10 cellular contexts compared by ENCODE assay signal in the genomic region with DNA sequence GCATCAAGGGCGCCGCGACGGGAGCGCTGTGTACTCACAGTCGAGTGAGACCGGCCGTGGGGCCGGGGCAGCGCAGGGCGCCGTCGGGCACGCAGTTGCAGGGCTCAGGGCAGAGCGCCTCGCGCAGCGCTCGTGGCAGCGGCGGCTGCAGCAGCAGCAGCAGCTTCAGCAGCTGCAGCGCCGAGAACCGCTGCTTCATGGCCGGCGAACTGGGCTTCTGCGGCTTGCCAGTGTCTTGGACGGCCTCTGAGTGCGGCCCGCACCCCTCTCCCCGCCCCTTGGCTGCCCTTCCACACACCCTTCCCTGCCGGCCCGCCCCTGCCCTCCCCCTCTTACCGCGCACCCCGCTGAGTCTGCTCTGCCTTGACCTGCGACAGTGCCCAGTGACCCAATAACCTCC. TPM values are rescaled to one million over a fixed set of nuclear protein-coding genes. Genes with fewer than 3 reads are reported as not detected.
DNase-seq lines count a peak whose midpoint lies in the region; ATAC-seq, FAIRE-seq and TF ChIP-seq lines count a peak whose summit lies in the region.
"Had no signal": no experiment of that assay in that cellular context is flagged by ENCODE, and none has a peak within 500 bp of the region (broad histone marks: within the 10 kb centered on the region; RNA-seq: fewer than 3 reads in every experiment).

A gene (minus strand): TSS at position 252 of the 400 bp plus-strand sequence. CDS start 53 bp downstream, at position 199.

- POLR2A ChIA-PET in GM12878 (lab: Charles Lee) = no interaction called here

- H3K9me3 ChIP-seq in GM12878 (replicated peaks; ENCODE audit: control insufficient read depth, insufficient read depth, low read length) (no peaks in the 10 kb centered on the region), iPS-18c (ENCODE audit: control insufficient read depth, insufficient read depth, low read length) (no peaks in the 10 kb centered on the region)

- H3K79me2 ChIP-seq in GM12878 (ENCODE audit: control insufficient read depth, insufficient read depth, low read length) = no peaks in the 10 kb centered on the region

- H3K4me3 ChIP-seq in GM12878 = no peak within 1 kb of the TSS
- peak within 1 kb of the TSS; percentile 20 for H3K4me3 ChIP-seq in iPS-18c (ENCODE audit: insufficient read depth, low read depth, low read length)

- H3K4me2 ChIP-seq in GM12878 (ENCODE audit: control insufficient read depth, insufficient read depth) = peak within 1 kb of the TSS; percentile 33; the same call in 1 of the 2 replicates

- in situ Hi-C loops in GM12878 (cut with MboI) = no loop called here

- intact Hi-C loops in GM12878 (cut with micrococcal nuclease; ENCODE audit: unreplicated experiment) (no loop called here), sciatic nerve (cut with DNase I) (no loop called here)

- no peaks in the 10 kb centered on the region for H4K20me1 ChIP-seq in GM12878 (ENCODE audit: control insufficient read depth, insufficient read depth)

- H3K9ac ChIP-seq in GM12878 (ENCODE audit: control insufficient read depth, insufficient read depth, low read length) = no peak within 1 kb of the TSS

- FAIRE-seq in GM12878 (lab: Jason Lieb, UNC) = no peak
- FAIRE-seq: G401.6 had no signal

- no peak within 1 kb of the TSS for H3K27ac ChIP-seq in GM12878 (ENCODE audit: control insufficient read depth, insufficient read depth)

- no peak for TF ChIP-seq CTCF in GM12878 (IDR thresholded peaks at IDR 0.05 in 2 of 3, conservative IDR thresholded peaks at IDR 0.05 in 1 of 3; ENCODE audit: control insufficient read depth in 2 of 3, extremely low read depth in 1 of 3, insufficient read depth in 1 of 3, low read depth in 3 of 3, low read length in 3 of 3)

- H3K27me3 ChIP-seq in GM12878 (replicated peaks in 1 of 2; ENCODE audit: control insufficient read depth in 2 of 2, insufficient read depth in 2 of 2, low read length in 1 of 2) = peaks cover 0 to 13% of the 10 kb centered on the region in 2 experiments; a peak in 3 of 4 replicates

- no peak for DNase-seq in GM12878 (ENCODE audit: low read depth, low spot score)
- no peak for DNase-seq in sciatic nerve (ENCODE audit: low spot score)
- DNase-seq in hepatic stellate cell (ENCODE audit: low spot score) = no peak
- no peak for DNase-seq in GM19240 (ENCODE audit: insufficient read length, low spot score)

- TF ChIP-seq POLR2A in GM12878 (IDR thresholded peaks at IDR 0.05; ENCODE audit: low read depth, low read length) = no peak

- BruUV-seq in GM12878 (replicated peaks; lab: Mats Ljungman, UMichigan) = no TSS peak

- H2AFZ ChIP-seq in GM12878 (ENCODE audit: control insufficient read depth, low read depth, low read length) = no peak within 1 kb of the TSS

- no peak for TF ChIP-seq EP300 in GM12878 (IDR thresholded peaks at IDR 0.05; ENCODE audit: borderline replicate concordance in 1 of 2, control insufficient read depth in 1 of 2, low read depth in 2 of 2, low read length in 2 of 2)

- RAD21 ChIA-PET in GM12878 (lab: Charles Lee; ENCODE audit: unreplicated experiment) = no interaction called here

- SMC1A ChIA-PET in GM12878 (lab: Charles Lee; ENCODE audit: uncharacterized antibody, unreplicated experiment) = no interaction called here

- ATAC-seq in GM19463 (IDR thresholded peaks at IDR 0.05; ENCODE audit: unreplicated experiment) (peak; percentile 29), GM12878 (peak; percentile 33), sciatic nerve (peak; percentile 66), GM19452 (IDR thresholded peaks at IDR 0.05; ENCODE audit: unreplicated experiment) (no peak), GM21360 (IDR thresholded peaks at IDR 0.05; ENCODE audit: unreplicated experiment) (no peak)
- ATAC-seq: activated T-helper 17 cell treated with anti-CD3 and anti-CD28 coated beads, Interleukin-2, amount 50 U/mL, for 72 hours had no signal

- peaks cover 6% of the 10 kb centered on the region for H3K4me1 ChIP-seq in GM12878 (ENCODE audit: control insufficient read depth, insufficient read depth, low read length)

- no peaks in the 10 kb centered on the region for H3K36me3 ChIP-seq in GM12878 (ENCODE audit: control insufficient read depth in 2 of 2, insufficient read depth in 2 of 2, low read length in 1 of 2)

- TF ChIP-seq RAD21 in GM12878 (IDR thresholded peaks at IDR 0.05; ENCODE audit: insufficient read depth, low read depth, low read length) = no peak

- CTCF ChIA-PET in GM12878 (lab: Yijun Ruan, JAX) = no interaction called here

- WGBS in GM12878 (ENCODE audit: insufficient coverage, insufficient replicate concordance, low lambda C conversion rate, missing lambda C conversion rate) = 57% methylated on average over 22 of the region's 37 CpGs

TF ChIP-seq in GM12878, 131 proteins besides CTCF, POLR2A, EP300 and RAD21 (continues in another document):
- TF ChIP-seq, protein P1, sequence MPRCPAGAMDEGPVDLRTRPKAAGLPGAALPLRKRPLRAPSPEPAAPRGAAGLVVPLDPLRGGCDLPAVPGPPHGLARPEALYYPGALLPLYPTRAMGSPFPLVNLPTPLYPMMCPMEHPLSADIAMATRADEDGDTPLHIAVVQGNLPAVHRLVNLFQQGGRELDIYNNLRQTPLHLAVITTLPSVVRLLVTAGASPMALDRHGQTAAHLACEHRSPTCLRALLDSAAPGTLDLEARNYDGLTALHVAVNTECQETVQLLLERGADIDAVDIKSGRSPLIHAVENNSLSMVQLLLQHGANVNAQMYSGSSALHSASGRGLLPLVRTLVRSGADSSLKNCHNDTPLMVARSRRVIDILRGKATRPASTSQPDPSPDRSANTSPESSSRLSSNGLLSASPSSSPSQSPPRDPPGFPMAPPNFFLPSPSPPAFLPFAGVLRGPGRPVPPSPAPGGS (IDR thresholded peaks at IDR 0.05; ENCODE audit: borderline replicate concordance, insufficient read depth, low read depth, low read length, poor library complexity, severe bottlenecking) = no peak
- no peak for TF ChIP-seq PAX8 (IDR thresholded peaks at IDR 0.05)
- TF ChIP-seq ZNF622 (IDR thresholded peaks at IDR 0.05) = no peak
- TF ChIP-seq LARP7 (IDR thresholded peaks at IDR 0.05) = no peak
- TF ChIP-seq, protein P2, sequence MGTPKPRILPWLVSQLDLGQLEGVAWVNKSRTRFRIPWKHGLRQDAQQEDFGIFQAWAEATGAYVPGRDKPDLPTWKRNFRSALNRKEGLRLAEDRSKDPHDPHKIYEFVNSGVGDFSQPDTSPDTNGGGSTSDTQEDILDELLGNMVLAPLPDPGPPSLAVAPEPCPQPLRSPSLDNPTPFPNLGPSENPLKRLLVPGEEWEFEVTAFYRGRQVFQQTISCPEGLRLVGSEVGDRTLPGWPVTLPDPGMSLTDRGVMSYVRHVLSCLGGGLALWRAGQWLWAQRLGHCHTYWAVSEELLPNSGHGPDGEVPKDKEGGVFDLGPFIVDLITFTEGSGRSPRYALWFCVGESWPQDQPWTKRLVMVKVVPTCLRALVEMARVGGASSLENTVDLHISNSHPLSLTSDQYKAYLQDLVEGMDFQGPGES (IDR thresholded peaks at IDR 0.05) = no peak
- TF ChIP-seq, protein P3, sequence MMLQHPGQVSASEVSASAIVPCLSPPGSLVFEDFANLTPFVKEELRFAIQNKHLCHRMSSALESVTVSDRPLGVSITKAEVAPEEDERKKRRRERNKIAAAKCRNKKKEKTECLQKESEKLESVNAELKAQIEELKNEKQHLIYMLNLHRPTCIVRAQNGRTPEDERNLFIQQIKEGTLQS (IDR thresholded peaks at IDR 0.05; ENCODE audit: borderline replicate concordance, extremely low read depth, low read depth, low read length) = no peak
- no peak for TF ChIP-seq IRF4 (IDR thresholded peaks at IDR 0.05; ENCODE audit: low read depth, low read length)
- TF ChIP-seq NRF1 (conservative IDR thresholded peaks at IDR 0.05; ENCODE audit: low read depth, low read length) = no peak
- no peak for TF ChIP-seq FOXK2 (IDR thresholded peaks at IDR 0.05)
- TF ChIP-seq IKZF1 (conservative IDR thresholded peaks at IDR 0.05) = no peak
- TF ChIP-seq BACH1 (IDR thresholded peaks at IDR 0.05; ENCODE audit: borderline replicate concordance) = no peak
- no peak for TF ChIP-seq ASH2L (IDR thresholded peaks at IDR 0.05; ENCODE audit: borderline replicate concordance, low read depth)
- TF ChIP-seq CREM (IDR thresholded peaks at IDR 0.05; ENCODE audit: low read depth) = no peak
- no peak for TF ChIP-seq MTA3 (IDR thresholded peaks at IDR 0.05; ENCODE audit: borderline replicate concordance, low read length)
- TF ChIP-seq, protein P4, sequence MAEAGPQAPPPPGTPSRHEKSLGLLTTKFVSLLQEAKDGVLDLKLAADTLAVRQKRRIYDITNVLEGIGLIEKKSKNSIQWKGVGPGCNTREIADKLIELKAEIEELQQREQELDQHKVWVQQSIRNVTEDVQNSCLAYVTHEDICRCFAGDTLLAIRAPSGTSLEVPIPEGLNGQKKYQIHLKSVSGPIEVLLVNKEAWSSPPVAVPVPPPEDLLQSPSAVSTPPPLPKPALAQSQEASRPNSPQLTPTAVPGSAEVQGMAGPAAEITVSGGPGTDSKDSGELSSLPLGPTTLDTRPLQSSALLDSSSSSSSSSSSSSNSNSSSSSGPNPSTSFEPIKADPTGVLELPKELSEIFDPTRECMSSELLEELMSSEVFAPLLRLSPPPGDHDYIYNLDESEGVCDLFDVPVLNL (IDR thresholded peaks at IDR 0.05; ENCODE audit: low read depth, low read length) = no peak

RNA-seq across cellular contexts. Expression of the gene that starts here (rescaled TPM):
- total RNA-seq in GM12878 (2013; cell fraction: nucleolus; rRNA removed) = not detected in 2 replicates
- total RNA-seq in GM12878 (2014; rRNA removed) (0.23 and 0.27 TPM in 2 replicates), GM12878 (2014; rRNA removed; fragmentation: Illumina TruSeq; extraction: Trizol) (0.13 and 0.23 TPM in 2 replicates), GM12878 (2021) (0.11 TPM in 1 of 2 replicates, not detected in the other), sciatic nerve (12.4 TPM)
- polyA plus RNA-seq in GM12878 (2011; ENCODE audit: low read depth) = not detected
- polyA plus RNA-seq in GM12878 (2011; rRNA removed) (0.03 TPM in 1 of 2 replicates, not detected in the other), GM12878 (2014; fragmentation: Illumina TruSeq; extraction: Trizol) (0.09 and 0.36 TPM in 2 replicates), GM12878 (2014; fragmentation: Nextera tagmentation; extraction: Ambion mirVana) (under 1 TPM in 1 of 2 experiments, not detected in 1; 0.02 TPM), GM12878 (2014; rRNA removed) (1.9 TPM in 1 of 2 replicates, not detected in the other), GM12878 (2016; fragmentation: Nextera tagmentation; extraction: Ambion mirVana) (not detected)
- polyA plus RNA-seq in GM12878 (2011; cell fraction: cytosol; rRNA removed) = not detected in 2 replicates
- 0.07 and 0.61 TPM in 2 replicates for polyA plus RNA-seq in GM12878 (2011; cell fraction: nucleus; rRNA removed)
- not detected in 2 replicates for polyA plus RNA-seq in GM12878 (2012)
- polyA minus RNA-seq in GM12878 (2011; rRNA and poly(A)+ RNA removed) = not detected in 2 replicates
- not detected in 2 replicates for polyA minus RNA-seq in GM12878 (2011; cell fraction: cytosol; rRNA and poly(A)+ RNA removed)
- not detected in 2 replicates for polyA minus RNA-seq in GM12878 (2011; cell fraction: nucleus; rRNA and poly(A)+ RNA removed)
- total RNA-seq: activated T-helper 17 cell treated with anti-CD3 and anti-CD28 coated beads, Interleukin-2, amount 50 U/mL, for 72 hours had no signal

Comparison
In these comparisons a context has a peak if more than half of its experiments do, and no peak if none do; other contexts are left out.
1. RNA of the gene that starts here (total RNA-seq): 12.4 TPM in sciatic nerve (single experiment); 0.11 to 0.27 TPM in GM12878; every median in the first group is over 10 times any median in the second.
2. ATAC-seq: peak in GM19463 (single experiment), GM12878 (single experiment) and sciatic nerve (single experiment); none in GM19452 (single experiment) and GM21360 (single experiment).